ENCODE assay signal across 7 cellular contexts in the genomic region with DNA sequence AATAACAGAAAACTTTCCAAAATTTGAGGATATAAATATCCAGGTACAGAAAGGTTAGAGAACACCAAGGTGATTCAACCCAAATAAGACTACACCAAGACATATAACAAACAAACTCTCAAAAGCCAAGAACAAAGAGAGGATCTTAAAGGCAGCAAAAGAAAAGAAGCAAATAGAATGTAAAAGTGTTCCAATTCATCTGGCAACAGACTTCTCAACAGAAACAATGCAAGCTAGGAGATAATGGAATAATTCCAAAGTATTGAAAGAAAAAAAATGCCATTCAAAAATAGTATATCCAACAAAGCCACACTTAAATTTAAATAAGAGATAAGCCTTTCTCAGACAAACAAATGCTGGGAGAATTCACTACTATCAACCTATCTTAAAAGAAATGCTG.
"Had no signal": no experiment of that assay in that cellular context is flagged by ENCODE, and none has a peak within 500 bp of the region (broad histone marks: within the 10 kb centered on the region; RNA-seq: fewer than 3 reads in every experiment).

No MANE protein-coding gene starts in this region.

- H3K4me1 Mint-ChIP-seq: IgD-negative memory B cell had no signal

- H3K27me3 Mint-ChIP-seq: IgD-negative memory B cell had no signal

- DNase-seq: IMR-90, KBM-7, KG1 had no signal

- H3K27ac ChIP-seq: HL-60 had no signal

- FAIRE-seq: HepG2, HTR-8/SVneo had no signal

- H3K4me3 Mint-ChIP-seq: IgD-negative memory B cell had no signal

- ATAC-seq: HepG2 had no signal

- H3K27ac Mint-ChIP-seq: IgD-negative memory B cell had no signal

- H3K36me3 Mint-ChIP-seq: IgD-negative memory B cell had no signal
